Comparison of ENCODE assay signal across 12 cellular contexts in the genomic region with DNA sequence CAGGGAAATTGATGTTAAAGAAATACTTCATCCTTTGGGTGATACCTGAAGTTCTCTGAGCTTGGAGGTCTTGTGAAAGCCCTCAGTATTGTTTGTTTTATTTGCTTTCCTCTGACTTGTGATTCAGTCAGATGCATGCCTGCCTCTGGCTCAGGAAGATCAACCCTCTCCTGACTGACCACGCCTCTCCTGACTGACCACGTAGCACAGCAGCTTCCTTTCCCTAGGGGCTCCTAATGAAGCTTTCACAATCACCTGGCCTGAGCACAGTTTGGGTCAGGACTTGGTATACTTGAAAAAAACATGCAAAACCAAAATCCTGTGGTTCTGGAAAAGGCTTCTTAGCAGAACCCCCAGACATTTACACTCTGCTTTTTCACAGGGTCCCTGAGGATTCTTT. TPM values are rescaled to one million over a fixed set of nuclear protein-coding genes. Genes with fewer than 3 reads are reported as not detected.
DNase-seq lines count a peak whose midpoint lies in the region; ATAC-seq and TF ChIP-seq lines count a peak whose summit lies in the region.
"Had no signal": no experiment of that assay in that cellular context is flagged by ENCODE, and none has a peak within 500 bp of the region (broad histone marks: within the 10 kb centered on the region; RNA-seq: fewer than 3 reads in every experiment).

No MANE protein-coding gene starts in this region.

- peaks cover 8% of the 10 kb centered on the region for H3K27me3 Mint-ChIP-seq in glutamatergic neuron (ENCODE audit: unreplicated experiment)

- TF ChIP-seq CTCF in fibroblast of pulmonary artery (IDR thresholded peaks at IDR 0.05; ENCODE audit: low read length, missing control alignments) = no peak
- TF ChIP-seq CTCF in glutamatergic neuron (IDR thresholded peaks at IDR 0.05; ENCODE audit: partially characterized antibody, unreplicated experiment) = no peak

- peaks cover 31% of the 10 kb centered on the region for H3K36me3 ChIP-seq in SJSA1

- H3K4me3 ChIP-seq in SJSA1 (no peak overlapping the region), fibroblast of pulmonary artery (replicated peaks; ENCODE audit: low read depth, low read length) (no peak overlapping the region)
- H3K4me3 ChIP-seq: testis had no signal

- H3K27ac ChIP-seq in SJSA1 = no peak overlapping the region
- H3K27ac ChIP-seq: testis had no signal

- no peaks in the 10 kb centered on the region for H3K27me3 ChIP-seq in SJSA1 (replicated peaks)
- H3K27me3 ChIP-seq: testis had no signal

- H3K36me3 Mint-ChIP-seq in glutamatergic neuron (ENCODE audit: unreplicated experiment) = no peaks in the 10 kb centered on the region

- H3K4me1 ChIP-seq in SJSA1 (replicated peaks) = peaks cover 68% of the 10 kb centered on the region
- H3K4me1 ChIP-seq: testis had no signal

- ATAC-seq in HG02642 (IDR thresholded peaks at IDR 0.05; ENCODE audit: poor library complexity, unreplicated experiment) = no peak

- no peak overlapping the region for H3K4me3 Mint-ChIP-seq in glutamatergic neuron (ENCODE audit: unreplicated experiment)
- H3K4me3 Mint-ChIP-seq: activated CD4-positive, alpha-beta memory T cell treated with anti-CD3 and anti-CD28 coated beads for 36 hours; activated naive CD4-positive, alpha-beta T cell treated with anti-CD3 and anti-CD28 coated beads, Interleukin-2, amount 50 U/mL, for 24 hours; T-helper 1 cell treated with Interleukin-12 subunit alpha and Interleukin-12 subunit beta and Interleukin-4 antibody, amounts not matched to agents 30 μg/mL and 1 μg/mL, for 36 hours had no signal

- H3K9me3 Mint-ChIP-seq in glutamatergic neuron (ENCODE audit: unreplicated experiment) = no peaks in the 10 kb centered on the region
- H3K9me3 Mint-ChIP-seq: activated CD4-positive, alpha-beta memory T cell treated with anti-CD3 and anti-CD28 coated beads for 36 hours; activated naive CD4-positive, alpha-beta T cell treated with anti-CD3 and anti-CD28 coated beads, Interleukin-2, amount 50 U/mL, for 24 hours had no signal

- peaks cover 4% of the 10 kb centered on the region for H3K4me1 Mint-ChIP-seq in glutamatergic neuron (ENCODE audit: low read depth, unreplicated experiment)

- H3K27ac Mint-ChIP-seq in glutamatergic neuron (ENCODE audit: unreplicated experiment) = no peak overlapping the region
- H3K27ac Mint-ChIP-seq: activated CD4-positive, alpha-beta memory T cell treated with anti-CD3 and anti-CD28 coated beads for 36 hours; activated naive CD4-positive, alpha-beta T cell treated with anti-CD3 and anti-CD28 coated beads, Interleukin-2, amount 50 U/mL, for 24 hours; T-helper 1 cell treated with Interleukin-12 subunit alpha and Interleukin-12 subunit beta and Interleukin-4 antibody, amounts not matched to agents 30 μg/mL and 1 μg/mL, for 36 hours had no signal

- DNase-seq in NCI-H510A treated with DMSO at 0.1 percent for 48 hours (lab: John Stamatoyannopoulos, UW) (peak; percentile 11), NCI-H510A (lab: John Stamatoyannopoulos, UW) (no peak), SJSA1 (ENCODE audit: low read depth in 1 of 2, low spot score in 2 of 2) (peak; percentile 47 to 68), fibroblast of pulmonary artery (ENCODE audit: low read depth) (peak; percentile 85), stromal cell of bone marrow (ENCODE audit: low read depth) (peak; percentile 56), glutamatergic neuron (no peak), HK-2 (ENCODE audit: unreplicated experiment) (no peak)
- DNase-seq: activated CD4-positive, alpha-beta memory T cell treated with anti-CD3 and anti-CD28 coated beads for 36 hours; testis had no signal

- H3K9me3 ChIP-seq in SJSA1 (replicated peaks) = no peaks in the 10 kb centered on the region
- H3K9me3 ChIP-seq: testis had no signal

RNA-seq across cellular contexts. Expression of gene TGFBI, which starts 3.8 kb away (rescaled TPM):
- 172 and 185 TPM in 2 replicates for total RNA-seq in SJSA1 (2014; rRNA removed; shearing (Covaris generic))
- total RNA-seq in glutamatergic neuron (ENCODE audit: unreplicated experiment) = 2.3 TPM

Comparison
In these comparisons a context has a peak if more than half of its experiments do, and no peak if none do; other contexts are left out.
1. DNase-seq: peak in NCI-H510A treated with DMSO at 0.1 percent for 48 hours (single experiment), SJSA1 (2 of 2), fibroblast of pulmonary artery (single experiment) and stromal cell of bone marrow (single experiment); none in NCI-H510A (single experiment), glutamatergic neuron (single experiment) and HK-2 (single experiment).
2. RNA of gene TGFBI, which starts 3.8 kb away (total RNA-seq): 172 to 185 TPM in SJSA1; 2.3 TPM in glutamatergic neuron (single experiment); every median in the first group is over 10 times any median in the second.